In genomic region chr5:154837009-154837881, GRCh38 we compare ENCODE assay signal across 16 cellular contexts.
"Had no signal": no experiment of that assay in that cellular context is flagged by ENCODE, and none has a peak within 500 bp of the region (broad histone marks: within the 10 kb centered on the region; RNA-seq: fewer than 3 reads in every experiment).

No MANE protein-coding gene starts in this region.

- H3K27ac Mint-ChIP-seq: activated naive CD4-positive, alpha-beta T cell treated with anti-CD3 and anti-CD28 coated beads, Interleukin-2, amount 50 U/mL, for 24 hours; immature natural killer cell; T-helper 2 cell treated with Interferon-gamma antibody and Interleukin-4, amounts not matched to agents 5 μg/mL and 100 μg/mL, for 36 hours had no signal

- H3K9me3 ChIP-seq: adrenal gland, thoracic aorta had no signal

- ATAC-seq: activated CD4-positive, CD25-positive, alpha-beta regulatory T cell treated with anti-CD3 and anti-CD28 coated beads, Interleukin-2, amount 50 U/mL, for 24 hours; naive thymus-derived CD8-positive, alpha-beta T cell; right cardiac atrium; stimulated activated naive CD8-positive, alpha-beta T cell treated with anti-CD3 and anti-CD28 coated beads, Interleukin-15, amount 100 ng/mL, for 72 hours had no signal

- H3K27me3 ChIP-seq: adrenal gland, cardiac muscle cell had no signal

- H3K4me1 Mint-ChIP-seq: immature natural killer cell; stimulated activated naive CD8-positive, alpha-beta T cell treated with anti-CD3 and anti-CD28 coated beads, Interleukin-15, amount 100 ng/mL, for 72 hours had no signal

- H3K36me3 ChIP-seq: thoracic aorta had no signal

- H3K9me3 Mint-ChIP-seq: activated naive CD4-positive, alpha-beta T cell treated with anti-CD3 and anti-CD28 coated beads, Interleukin-2, amount 50 U/mL, for 24 hours; immature natural killer cell; naive thymus-derived CD8-positive, alpha-beta T cell; stimulated activated naive CD8-positive, alpha-beta T cell treated with anti-CD3 and anti-CD28 coated beads, Interleukin-15, amount 100 ng/mL, for 72 hours; T-helper 2 cell treated with Interferon-gamma antibody and Interleukin-4, amounts not matched to agents 5 μg/mL and 100 μg/mL, for 36 hours had no signal

- H3K4me3 ChIP-seq: adrenal gland, cardiac muscle cell, lung, thoracic aorta had no signal

- DNase-seq: activated effector memory CD4-positive, alpha-beta T cell treated with anti-CD3 and anti-CD28 coated beads, Interleukin-2, amount 50 U/mL, for 16 hours; activated T-cell treated with anti-CD3 and anti-CD28 coated beads, Interleukin-2, amount 50 U/mL, for 1 hour; adrenal gland; foreskin fibroblast; immature natural killer cell; midbrain; naive thymus-derived CD8-positive, alpha-beta T cell; posterior cingulate gyrus; right cardiac atrium; stimulated activated naive CD8-positive, alpha-beta T cell treated with anti-CD3 and anti-CD28 coated beads, Interleukin-15, amount 100 ng/mL, for 72 hours had no signal

- H3K27ac ChIP-seq: adrenal gland, cardiac muscle cell had no signal

- H3K27me3 Mint-ChIP-seq: activated naive CD4-positive, alpha-beta T cell treated with anti-CD3 and anti-CD28 coated beads, Interleukin-2, amount 50 U/mL, for 24 hours; naive thymus-derived CD8-positive, alpha-beta T cell; stimulated activated naive CD8-positive, alpha-beta T cell treated with anti-CD3 and anti-CD28 coated beads, Interleukin-15, amount 100 ng/mL, for 72 hours had no signal

- H3K4me3 Mint-ChIP-seq: activated naive CD4-positive, alpha-beta T cell treated with anti-CD3 and anti-CD28 coated beads, Interleukin-2, amount 50 U/mL, for 24 hours; immature natural killer cell; naive thymus-derived CD8-positive, alpha-beta T cell; stimulated activated naive CD8-positive, alpha-beta T cell treated with anti-CD3 and anti-CD28 coated beads, Interleukin-15, amount 100 ng/mL, for 72 hours; T-helper 2 cell treated with Interferon-gamma antibody and Interleukin-4, amounts not matched to agents 5 μg/mL and 100 μg/mL, for 36 hours had no signal

- H3K36me3 Mint-ChIP-seq: activated naive CD4-positive, alpha-beta T cell treated with anti-CD3 and anti-CD28 coated beads, Interleukin-2, amount 50 U/mL, for 24 hours had no signal
